ENCODE assay signal across 8 cellular contexts in the genomic region with DNA sequence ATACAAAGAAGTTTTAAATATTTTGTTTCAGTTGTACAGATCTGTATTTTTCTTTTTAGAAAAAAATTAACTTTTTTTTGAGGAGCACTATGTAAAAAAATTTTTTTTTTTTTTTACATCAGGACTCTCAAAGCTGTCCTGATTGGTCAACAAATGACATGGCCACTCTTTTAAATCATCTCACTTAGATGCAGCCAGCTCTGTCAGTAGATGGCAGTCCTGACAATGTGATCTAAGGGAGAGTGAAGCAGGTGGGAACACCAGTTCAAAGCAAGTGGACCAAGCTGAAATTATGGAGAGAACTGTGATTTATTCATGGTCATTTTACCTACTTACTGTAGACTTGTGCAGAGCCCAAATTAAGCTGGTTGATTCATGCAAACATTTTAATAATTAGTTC.
A peak's percentile ranks its signal among the peaks of the same experiment; 100 is the strongest.
DNase-seq lines count a peak whose midpoint lies in the region; ATAC-seq and TF ChIP-seq lines count a peak whose summit lies in the region.

No MANE protein-coding gene starts in this region.

- TF ChIP-seq CTCF in AG09319 (IDR thresholded peaks at IDR 0.05; ENCODE audit: low read depth, low read length) (peak; percentile 41), GM13977 (IDR thresholded peaks at IDR 0.05; ENCODE audit: extremely low read depth, insufficient read depth, missing control alignments) (peak; percentile 51), choroid plexus epithelial cell (conservative IDR thresholded peaks at IDR 0.05; ENCODE audit: low read depth, low read length) (peak; percentile 62), ascending aorta (IDR thresholded peaks at IDR 0.05) (no peak), gastrocnemius medialis (IDR thresholded peaks at IDR 0.05 in 4 of 5, conservative IDR thresholded peaks at IDR 0.05 in 1 of 5) (no peak)

- H3K4me1 ChIP-seq in ascending aorta: no peaks in the 10 kb centered on the region
- H3K4me1 ChIP-seq in gastrocnemius medialis: no peaks in the 10 kb centered on the region

- H3K27ac ChIP-seq in ascending aorta (no peak overlapping the region), gastrocnemius medialis (no peak overlapping the region)

- H3K4me3 ChIP-seq in choroid plexus epithelial cell (ENCODE audit: low read depth, low read length) (no peak overlapping the region), ascending aorta (no peak overlapping the region), gastrocnemius medialis (no peak overlapping the region)

- no peaks in the 10 kb centered on the region for H3K9me3 ChIP-seq in ascending aorta
- no peaks in the 10 kb centered on the region for H3K9me3 ChIP-seq in gastrocnemius medialis

- H3K36me3 ChIP-seq in ascending aorta (no peaks in the 10 kb centered on the region), gastrocnemius medialis (no peaks in the 10 kb centered on the region)

- peak; percentile 89 for ATAC-seq in HG02852 (IDR thresholded peaks at IDR 0.05; ENCODE audit: unreplicated experiment)
- ATAC-seq in gastrocnemius medialis: no peak

- intact Hi-C loops in ascending aorta (cut with DNase I) (no loop called here), gastrocnemius medialis (cut with DNase I; ENCODE audit: low total_unique reads) (no loop called here)

- no peak for TF ChIP-seq POLR2A in gastrocnemius medialis (IDR thresholded peaks at IDR 0.05)

- in situ Hi-C loops in GM13977 (cut with MboI; ENCODE audit: low pct_unique_long_range_greater_than_20kb, low sequenced_read_pairs, unreplicated experiment) (no loop called here), gastrocnemius medialis (cut with MboI; ENCODE audit: low sequenced_read_pairs in 4 of 4) (no loop called here)

- no peak for DNase-seq in AG09319 (ENCODE audit: extremely low read depth, low read depth)
- DNase-seq in GM13977 (ENCODE audit: low spot score): peak; percentile 42
- peak; percentile 44 for DNase-seq in NCI-H226
- DNase-seq in choroid plexus epithelial cell (ENCODE audit: low read depth): peak; percentile 83
- peak; percentile 25 for DNase-seq in retina
- DNase-seq in ascending aorta (ENCODE audit: low spot score in 2 of 2): no peak
- no peak for DNase-seq in gastrocnemius medialis

- H3K27me3 ChIP-seq in ascending aorta (no peaks in the 10 kb centered on the region), gastrocnemius medialis (no peaks in the 10 kb centered on the region)

Comparison
In these comparisons a context has a peak if more than half of its experiments do, and no peak if none do; other contexts are left out.
1. DNase-seq: peak in GM13977 (single experiment), NCI-H226 (single experiment), choroid plexus epithelial cell (single experiment) and retina (single experiment); none in AG09319 (single experiment), ascending aorta (0 of 2) and gastrocnemius medialis (0 of 2).
2. CTCF ChIP-seq: peak in AG09319 (single experiment), GM13977 (single experiment) and choroid plexus epithelial cell (single experiment); none in ascending aorta (0 of 3) and gastrocnemius medialis (0 of 5).